ENCODE assay signal across 30 cellular contexts in the genomic region with DNA sequence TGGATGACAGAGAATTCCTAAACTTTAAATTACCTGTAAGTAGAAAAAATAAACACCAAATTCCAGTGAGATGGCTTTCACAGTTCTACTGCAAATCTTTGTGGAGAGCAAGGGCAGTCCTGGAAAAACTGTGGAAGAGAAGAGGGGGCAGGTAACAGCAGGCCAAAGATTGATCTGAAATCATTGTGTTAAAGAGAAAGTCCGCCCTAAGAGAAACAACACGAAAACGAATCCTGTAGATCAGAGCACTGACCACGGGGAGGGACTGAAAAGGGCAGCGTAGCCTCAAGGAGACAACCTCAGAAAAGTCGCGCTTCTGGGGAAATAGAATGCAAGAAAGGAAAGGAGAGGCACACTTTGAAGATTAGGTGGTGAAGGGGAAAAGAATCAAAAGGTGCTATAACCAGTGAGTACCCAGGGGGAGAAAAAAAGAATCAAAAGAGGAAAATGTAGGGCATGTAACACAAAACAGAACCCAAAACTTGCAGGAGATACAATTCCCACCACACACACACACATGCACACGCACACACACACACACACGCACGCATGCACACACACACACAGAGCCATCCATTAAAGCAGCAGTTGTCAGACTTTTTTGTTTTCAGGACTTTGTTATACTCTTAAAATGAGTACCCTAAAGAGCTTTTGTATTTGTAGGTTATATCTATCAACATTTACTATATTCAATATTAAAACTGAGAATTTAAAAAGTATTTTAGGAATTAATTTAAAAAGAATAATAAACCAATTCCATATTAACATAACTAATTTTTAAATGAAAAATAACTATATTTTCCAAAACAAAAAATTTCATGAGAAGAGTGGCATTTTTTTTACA. TPM values are rescaled to one million over a fixed set of nuclear protein-coding genes. Genes with fewer than 3 reads are reported as not detected.
"Had no signal": no experiment of that assay in that cellular context is flagged by ENCODE, and none has a peak within 500 bp of the region (broad histone marks: within the 10 kb centered on the region; RNA-seq: fewer than 3 reads in every experiment).

No MANE protein-coding gene starts in this region.

- H3K36me3 ChIP-seq: gastrocnemius medialis, left ventricle myocardium inferior, neutrophil, ovary, prostate gland, upper lobe of left lung, vagina, WERI-Rb-1 had no signal

- H3K9me3 Mint-ChIP-seq: activated naive CD4-positive, alpha-beta T cell treated with anti-CD3 and anti-CD28 coated beads, Interleukin-2, amount 10 ng/mL, durations not matched to agents 7 days and 5 days; activated naive CD8-positive, alpha-beta T cell treated with anti-CD3 and anti-CD28 coated beads, Interleukin-2, amount 10 ng/mL, durations not matched to agents 7 days and 5 days had no signal

- H3K9me3 ChIP-seq: gastrocnemius medialis, mucosa of descending colon, neutrophil, ovary, prostate gland, upper lobe of left lung, vagina had no signal

- H3K27ac Mint-ChIP-seq: activated naive CD4-positive, alpha-beta T cell treated with anti-CD3 and anti-CD28 coated beads, Interleukin-2, amount 10 ng/mL, durations not matched to agents 7 days and 5 days; activated naive CD8-positive, alpha-beta T cell treated with anti-CD3 and anti-CD28 coated beads, Interleukin-2, amount 10 ng/mL, durations not matched to agents 7 days and 5 days had no signal

- H3K4me3 Mint-ChIP-seq: activated naive CD4-positive, alpha-beta T cell treated with anti-CD3 and anti-CD28 coated beads, Interleukin-2, amount 10 ng/mL, durations not matched to agents 7 days and 5 days; activated naive CD8-positive, alpha-beta T cell treated with anti-CD3 and anti-CD28 coated beads, Interleukin-2, amount 10 ng/mL, durations not matched to agents 7 days and 5 days had no signal

- ATAC-seq: activated CD4-positive, CD25-positive, alpha-beta regulatory T cell treated with anti-CD3 and anti-CD28 coated beads, Interleukin-2, amount 50 U/mL, for 24 hours; gastrocnemius medialis; sciatic nerve; stimulated activated naive CD8-positive, alpha-beta T cell treated with anti-CD3 and anti-CD28 coated beads, Interleukin-15, Interleukin-2, amounts not matched to agents 100 U/mL and 50 U/mL, for 24 hours had no signal

- H3K4me1 Mint-ChIP-seq: activated naive CD4-positive, alpha-beta T cell treated with anti-CD3 and anti-CD28 coated beads, Interleukin-2, amount 10 ng/mL, durations not matched to agents 7 days and 5 days; activated naive CD8-positive, alpha-beta T cell treated with anti-CD3 and anti-CD28 coated beads, Interleukin-2, amount 10 ng/mL, durations not matched to agents 7 days and 5 days had no signal

- H3K4me3 ChIP-seq: gastrocnemius medialis, left ventricle myocardium inferior, lung, mucosa of descending colon, ovary, prostate gland, skin epidermis, upper lobe of left lung, vagina had no signal

- H3K4me1 ChIP-seq: gastrocnemius medialis, prostate gland, vagina had no signal

- H3K36me3 Mint-ChIP-seq: activated naive CD4-positive, alpha-beta T cell treated with anti-CD3 and anti-CD28 coated beads, Interleukin-2, amount 10 ng/mL, durations not matched to agents 7 days and 5 days; activated naive CD8-positive, alpha-beta T cell treated with anti-CD3 and anti-CD28 coated beads, Interleukin-2, amount 10 ng/mL, durations not matched to agents 7 days and 5 days had no signal

- H3K27ac ChIP-seq: gastrocnemius medialis, left ventricle myocardium inferior, neutrophil, ovary, prostate gland, skin epidermis, upper lobe of left lung, vagina, WERI-Rb-1 had no signal

- DNase-seq: activated CD4-positive, alpha-beta T cell treated with anti-CD3 and anti-CD28 coated beads, Interleukin-2, amount 50 U/mL, for 48 hours; activated CD8-positive, alpha-beta memory T cell treated with anti-CD3 and anti-CD28 coated beads for 24 hours; activated gamma-delta T cell; activated naive CD4-positive, alpha-beta T cell treated with anti-CD3 and anti-CD28 coated beads, Interleukin-2, amount 10 ng/mL, durations not matched to agents 7 days and 5 days; activated naive CD8-positive, alpha-beta T cell treated with anti-CD3 and anti-CD28 coated beads, Interleukin-2, amount 10 ng/mL, durations not matched to agents 7 days and 5 days; amniotic stem cell; central memory CD4-positive, alpha-beta T cell; effector CD4-positive, alpha-beta T cell; gastrocnemius medialis; glutamatergic neuron; left ventricle myocardium inferior; mucosa of descending colon; ovary; retina; stimulated activated CD4-positive, alpha-beta T cell treated with anti-CD3 and anti-CD28 coated beads, Interleukin-12 subunit alpha, Interleukin-12 subunit beta, amount 100 ng/mL, for 4 hours; stimulated activated CD4-positive, alpha-beta T cell treated with anti-CD3 and anti-CD28 coated beads, Interleukin-4, amount 100 ng/mL, for 1 hour; stimulated activated naive CD8-positive, alpha-beta T cell treated with anti-CD3 and anti-CD28 coated beads, Interleukin-15, Interleukin-2, amounts not matched to agents 100 U/mL and 50 U/mL, for 24 hours; upper lobe of left lung; WERI-Rb-1 had no signal

- H3K27me3 ChIP-seq: ovary, upper lobe of left lung, vagina had no signal

RNA-seq across cellular contexts. Expression of a gene that starts 28.0 kb away (rescaled TPM):
- total RNA-seq: activated naive CD8-positive, alpha-beta T cell treated with anti-CD3 and anti-CD28 coated beads, Interleukin-2, amount 10 ng/mL, durations not matched to agents 7 days and 5 days; dermis blood vessel endothelial cell; epithelial cell of proximal tubule; gastrocnemius medialis; left ventricle myocardium inferior; mesenteric fat pad; myocyte; sciatic nerve had no signal

RNA-seq across cellular contexts. Expression of a gene that starts 50.8 kb away (rescaled TPM):
- total RNA-seq: activated naive CD8-positive, alpha-beta T cell treated with anti-CD3 and anti-CD28 coated beads, Interleukin-2, amount 10 ng/mL, durations not matched to agents 7 days and 5 days; dermis blood vessel endothelial cell; epithelial cell of proximal tubule; gastrocnemius medialis; left ventricle myocardium inferior; lung; mesenteric fat pad; mucosa of descending colon; myocyte; ovary; sciatic nerve; upper lobe of left lung; vagina had no signal
- polyA plus RNA-seq: lung, ovary had no signal

RNA-seq across cellular contexts. Expression of a gene that starts 59.4 kb away (rescaled TPM):
- total RNA-seq: dermis blood vessel endothelial cell had no signal
